In the genomic region with DNA sequence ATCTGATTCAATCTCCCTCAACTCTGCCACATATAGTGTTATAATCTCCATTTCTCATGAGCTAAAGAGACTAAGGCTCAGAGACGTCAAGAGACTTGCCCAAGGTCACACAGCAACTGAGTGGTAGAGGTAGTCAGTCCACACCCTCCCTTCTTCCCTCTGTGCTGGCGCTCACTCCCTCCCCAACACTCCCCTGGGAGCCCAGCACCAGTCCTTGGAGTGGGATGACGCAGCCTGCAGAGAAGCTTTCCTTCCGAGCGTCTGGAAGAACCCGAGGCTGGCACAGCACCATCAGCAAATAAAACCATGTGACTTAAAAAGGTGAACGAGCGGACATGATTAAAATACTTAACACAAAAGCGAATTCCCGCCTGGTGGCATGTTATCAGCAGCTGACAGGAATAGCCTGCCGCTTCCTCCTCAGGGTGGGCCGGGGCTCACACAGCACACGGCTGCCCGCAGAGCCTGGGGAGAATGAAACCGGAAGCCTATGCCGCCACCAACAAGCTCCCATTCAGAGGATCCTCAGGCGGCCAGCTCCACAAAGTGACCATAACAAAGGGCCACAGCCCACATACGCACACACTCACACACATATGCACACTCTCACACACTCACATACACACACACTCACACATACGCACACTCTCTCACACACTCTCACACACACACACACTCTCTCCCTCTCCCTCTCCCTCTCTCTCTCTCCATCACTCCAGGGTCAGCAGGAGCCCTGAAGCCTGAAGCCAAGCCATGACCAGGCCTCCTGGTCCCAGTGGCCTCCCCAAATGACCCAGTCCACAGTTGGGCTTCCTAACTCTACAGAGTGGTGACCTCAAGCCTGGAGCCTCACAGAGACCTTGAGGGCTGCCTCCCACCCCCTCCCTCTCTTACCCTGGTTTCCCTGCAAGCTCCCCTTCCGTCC, we compare ENCODE assay signal across 1 cellular context.
TF ChIP-seq lines count a peak whose summit lies in the region.

No MANE protein-coding gene starts in this region.

TF ChIP-seq in K562, 482 proteins besides CTCF, POLR2A, EP300 and RAD21 (continued from another document and continues in another):
- TF ChIP-seq, protein P1, sequence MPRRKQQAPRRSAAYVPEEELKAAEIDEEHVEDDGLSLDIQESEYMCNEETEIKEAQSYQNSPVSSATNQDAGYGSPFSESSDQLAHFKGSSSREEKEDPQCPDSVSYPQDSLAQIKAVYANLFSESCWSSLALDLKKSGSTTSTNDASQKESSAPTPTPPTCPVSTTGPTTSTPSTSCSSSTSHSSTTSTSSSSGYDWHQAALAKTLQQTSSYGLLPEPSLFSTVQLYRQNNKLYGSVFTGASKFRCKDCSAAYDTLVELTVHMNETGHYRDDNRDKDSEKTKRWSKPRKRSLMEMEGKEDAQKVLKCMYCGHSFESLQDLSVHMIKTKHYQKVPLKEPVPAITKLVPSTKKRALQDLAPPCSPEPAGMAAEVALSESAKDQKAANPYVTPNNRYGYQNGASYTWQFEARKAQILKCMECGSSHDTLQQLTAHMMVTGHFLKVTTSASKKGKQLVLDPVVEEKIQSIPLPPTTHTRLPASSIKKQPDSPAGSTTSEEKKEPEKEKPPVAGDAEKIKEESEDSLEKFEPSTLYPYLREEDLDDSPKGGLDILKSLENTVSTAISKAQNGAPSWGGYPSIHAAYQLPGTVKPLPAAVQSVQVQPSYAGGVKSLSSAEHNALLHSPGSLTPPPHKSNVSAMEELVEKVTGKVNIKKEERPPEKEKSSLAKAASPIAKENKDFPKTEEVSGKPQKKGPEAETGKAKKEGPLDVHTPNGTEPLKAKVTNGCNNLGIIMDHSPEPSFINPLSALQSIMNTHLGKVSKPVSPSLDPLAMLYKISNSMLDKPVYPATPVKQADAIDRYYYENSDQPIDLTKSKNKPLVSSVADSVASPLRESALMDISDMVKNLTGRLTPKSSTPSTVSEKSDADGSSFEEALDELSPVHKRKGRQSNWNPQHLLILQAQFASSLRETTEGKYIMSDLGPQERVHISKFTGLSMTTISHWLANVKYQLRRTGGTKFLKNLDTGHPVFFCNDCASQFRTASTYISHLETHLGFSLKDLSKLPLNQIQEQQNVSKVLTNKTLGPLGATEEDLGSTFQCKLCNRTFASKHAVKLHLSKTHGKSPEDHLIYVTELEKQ (CRISPR knock-in tag; IDR thresholded peaks at IDR 0.05) = no peak
- TF ChIP-seq, protein P2, sequence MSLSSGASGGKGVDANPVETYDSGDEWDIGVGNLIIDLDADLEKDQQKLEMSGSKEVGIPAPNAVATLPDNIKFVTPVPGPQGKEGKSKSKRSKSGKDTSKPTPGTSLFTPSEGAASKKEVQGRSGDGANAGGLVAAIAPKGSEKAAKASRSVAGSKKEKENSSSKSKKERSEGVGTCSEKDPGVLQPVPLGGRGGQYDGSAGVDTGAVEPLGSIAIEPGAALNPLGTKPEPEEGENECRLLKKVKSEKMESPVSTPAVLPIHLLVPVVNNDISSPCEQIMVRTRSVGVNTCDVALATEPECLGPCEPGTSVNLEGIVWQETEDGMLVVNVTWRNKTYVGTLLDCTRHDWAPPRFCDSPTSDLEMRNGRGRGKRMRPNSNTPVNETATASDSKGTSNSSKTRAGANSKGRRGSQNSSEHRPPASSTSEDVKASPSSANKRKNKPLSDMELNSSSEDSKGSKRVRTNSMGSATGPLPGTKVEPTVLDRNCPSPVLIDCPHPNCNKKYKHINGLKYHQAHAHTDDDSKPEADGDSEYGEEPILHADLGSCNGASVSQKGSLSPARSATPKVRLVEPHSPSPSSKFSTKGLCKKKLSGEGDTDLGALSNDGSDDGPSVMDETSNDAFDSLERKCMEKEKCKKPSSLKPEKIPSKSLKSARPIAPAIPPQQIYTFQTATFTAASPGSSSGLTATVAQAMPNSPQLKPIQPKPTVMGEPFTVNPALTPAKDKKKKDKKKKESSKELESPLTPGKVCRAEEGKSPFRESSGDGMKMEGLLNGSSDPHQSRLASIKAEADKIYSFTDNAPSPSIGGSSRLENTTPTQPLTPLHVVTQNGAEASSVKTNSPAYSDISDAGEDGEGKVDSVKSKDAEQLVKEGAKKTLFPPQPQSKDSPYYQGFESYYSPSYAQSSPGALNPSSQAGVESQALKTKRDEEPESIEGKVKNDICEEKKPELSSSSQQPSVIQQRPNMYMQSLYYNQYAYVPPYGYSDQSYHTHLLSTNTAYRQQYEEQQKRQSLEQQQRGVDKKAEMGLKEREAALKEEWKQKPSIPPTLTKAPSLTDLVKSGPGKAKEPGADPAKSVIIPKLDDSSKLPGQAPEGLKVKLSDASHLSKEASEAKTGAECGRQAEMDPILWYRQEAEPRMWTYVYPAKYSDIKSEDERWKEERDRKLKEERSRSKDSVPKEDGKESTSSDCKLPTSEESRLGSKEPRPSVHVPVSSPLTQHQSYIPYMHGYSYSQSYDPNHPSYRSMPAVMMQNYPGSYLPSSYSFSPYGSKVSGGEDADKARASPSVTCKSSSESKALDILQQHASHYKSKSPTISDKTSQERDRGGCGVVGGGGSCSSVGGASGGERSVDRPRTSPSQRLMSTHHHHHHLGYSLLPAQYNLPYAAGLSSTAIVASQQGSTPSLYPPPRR (CRISPR knock-in tag; IDR thresholded peaks at IDR 0.05; ENCODE audit: borderline replicate concordance) = no peak
- TF ChIP-seq ZNF197 (CRISPR knock-in tag; IDR thresholded peaks at IDR 0.05; ENCODE audit: low read depth) = peak; percentile 59; the same call in 1 of the 2 replicates
- TF ChIP-seq ZNF41 (CRISPR knock-in tag; conservative IDR thresholded peaks at IDR 0.05) = no peak
- no peak for TF ChIP-seq MCM2 (IDR thresholded peaks at IDR 0.05; ENCODE audit: low read depth)
- TF ChIP-seq, protein P3, sequence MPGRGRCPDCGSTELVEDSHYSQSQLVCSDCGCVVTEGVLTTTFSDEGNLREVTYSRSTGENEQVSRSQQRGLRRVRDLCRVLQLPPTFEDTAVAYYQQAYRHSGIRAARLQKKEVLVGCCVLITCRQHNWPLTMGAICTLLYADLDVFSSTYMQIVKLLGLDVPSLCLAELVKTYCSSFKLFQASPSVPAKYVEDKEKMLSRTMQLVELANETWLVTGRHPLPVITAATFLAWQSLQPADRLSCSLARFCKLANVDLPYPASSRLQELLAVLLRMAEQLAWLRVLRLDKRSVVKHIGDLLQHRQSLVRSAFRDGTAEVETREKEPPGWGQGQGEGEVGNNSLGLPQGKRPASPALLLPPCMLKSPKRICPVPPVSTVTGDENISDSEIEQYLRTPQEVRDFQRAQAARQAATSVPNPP (IDR thresholded peaks at IDR 0.05; ENCODE audit: borderline replicate concordance, insufficient read depth, insufficient read length) = no peak
- TF ChIP-seq FOSL1 (tag; conservative IDR thresholded peaks at IDR 0.05) = peak; percentile 60; the same call in 1 of the 2 replicates
- TF ChIP-seq ZNF23 (CRISPR knock-in tag; IDR thresholded peaks at IDR 0.05) = no peak
- TF ChIP-seq BCOR (IDR thresholded peaks at IDR 0.05) = peak; percentile 99
- no peak for TF ChIP-seq HNRNPK (IDR thresholded peaks at IDR 0.05; ENCODE audit: low read depth, low read length, poor library complexity, severe bottlenecking)
- peak in 2 of 3 experiments; percentile 22 to 43 for TF ChIP-seq YY1 (IDR thresholded peaks at IDR 0.05; ENCODE audit: borderline replicate concordance in 1 of 3, control insufficient read depth in 1 of 3, extremely low read depth in 1 of 3, insufficient read depth in 3 of 3, insufficient read length in 1 of 3, insufficient replicate concordance in 2 of 3, low read depth in 1 of 3, low read length in 2 of 3)
- TF ChIP-seq ZNF57 (CRISPR knock-in tag; IDR thresholded peaks at IDR 0.05) = no peak
- TF ChIP-seq, protein P4, sequence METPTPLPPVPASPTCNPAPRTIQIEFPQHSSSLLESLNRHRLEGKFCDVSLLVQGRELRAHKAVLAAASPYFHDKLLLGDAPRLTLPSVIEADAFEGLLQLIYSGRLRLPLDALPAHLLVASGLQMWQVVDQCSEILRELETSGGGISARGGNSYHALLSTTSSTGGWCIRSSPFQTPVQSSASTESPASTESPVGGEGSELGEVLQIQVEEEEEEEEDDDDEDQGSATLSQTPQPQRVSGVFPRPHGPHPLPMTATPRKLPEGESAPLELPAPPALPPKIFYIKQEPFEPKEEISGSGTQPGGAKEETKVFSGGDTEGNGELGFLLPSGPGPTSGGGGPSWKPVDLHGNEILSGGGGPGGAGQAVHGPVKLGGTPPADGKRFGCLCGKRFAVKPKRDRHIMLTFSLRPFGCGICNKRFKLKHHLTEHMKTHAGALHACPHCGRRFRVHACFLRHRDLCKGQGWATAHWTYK (CRISPR knock-in tag; IDR thresholded peaks at IDR 0.05) = no peak
- TF ChIP-seq, protein P5, sequence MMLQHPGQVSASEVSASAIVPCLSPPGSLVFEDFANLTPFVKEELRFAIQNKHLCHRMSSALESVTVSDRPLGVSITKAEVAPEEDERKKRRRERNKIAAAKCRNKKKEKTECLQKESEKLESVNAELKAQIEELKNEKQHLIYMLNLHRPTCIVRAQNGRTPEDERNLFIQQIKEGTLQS (IDR thresholded peaks at IDR 0.05) = no peak
- TF ChIP-seq, protein P5 (CRISPR knock-in tag; conservative IDR thresholded peaks at IDR 0.05) = no peak
- TF ChIP-seq, protein P6, sequence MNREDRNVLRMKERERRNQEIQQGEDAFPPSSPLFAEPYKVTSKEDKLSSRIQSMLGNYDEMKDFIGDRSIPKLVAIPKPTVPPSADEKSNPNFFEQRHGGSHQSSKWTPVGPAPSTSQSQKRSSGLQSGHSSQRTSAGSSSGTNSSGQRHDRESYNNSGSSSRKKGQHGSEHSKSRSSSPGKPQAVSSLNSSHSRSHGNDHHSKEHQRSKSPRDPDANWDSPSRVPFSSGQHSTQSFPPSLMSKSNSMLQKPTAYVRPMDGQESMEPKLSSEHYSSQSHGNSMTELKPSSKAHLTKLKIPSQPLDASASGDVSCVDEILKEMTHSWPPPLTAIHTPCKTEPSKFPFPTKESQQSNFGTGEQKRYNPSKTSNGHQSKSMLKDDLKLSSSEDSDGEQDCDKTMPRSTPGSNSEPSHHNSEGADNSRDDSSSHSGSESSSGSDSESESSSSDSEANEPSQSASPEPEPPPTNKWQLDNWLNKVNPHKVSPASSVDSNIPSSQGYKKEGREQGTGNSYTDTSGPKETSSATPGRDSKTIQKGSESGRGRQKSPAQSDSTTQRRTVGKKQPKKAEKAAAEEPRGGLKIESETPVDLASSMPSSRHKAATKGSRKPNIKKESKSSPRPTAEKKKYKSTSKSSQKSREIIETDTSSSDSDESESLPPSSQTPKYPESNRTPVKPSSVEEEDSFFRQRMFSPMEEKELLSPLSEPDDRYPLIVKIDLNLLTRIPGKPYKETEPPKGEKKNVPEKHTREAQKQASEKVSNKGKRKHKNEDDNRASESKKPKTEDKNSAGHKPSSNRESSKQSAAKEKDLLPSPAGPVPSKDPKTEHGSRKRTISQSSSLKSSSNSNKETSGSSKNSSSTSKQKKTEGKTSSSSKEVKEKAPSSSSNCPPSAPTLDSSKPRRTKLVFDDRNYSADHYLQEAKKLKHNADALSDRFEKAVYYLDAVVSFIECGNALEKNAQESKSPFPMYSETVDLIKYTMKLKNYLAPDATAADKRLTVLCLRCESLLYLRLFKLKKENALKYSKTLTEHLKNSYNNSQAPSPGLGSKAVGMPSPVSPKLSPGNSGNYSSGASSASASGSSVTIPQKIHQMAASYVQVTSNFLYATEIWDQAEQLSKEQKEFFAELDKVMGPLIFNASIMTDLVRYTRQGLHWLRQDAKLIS (CRISPR knock-in tag; IDR thresholded peaks at IDR 0.05) = no peak
- TF ChIP-seq, protein P7, sequence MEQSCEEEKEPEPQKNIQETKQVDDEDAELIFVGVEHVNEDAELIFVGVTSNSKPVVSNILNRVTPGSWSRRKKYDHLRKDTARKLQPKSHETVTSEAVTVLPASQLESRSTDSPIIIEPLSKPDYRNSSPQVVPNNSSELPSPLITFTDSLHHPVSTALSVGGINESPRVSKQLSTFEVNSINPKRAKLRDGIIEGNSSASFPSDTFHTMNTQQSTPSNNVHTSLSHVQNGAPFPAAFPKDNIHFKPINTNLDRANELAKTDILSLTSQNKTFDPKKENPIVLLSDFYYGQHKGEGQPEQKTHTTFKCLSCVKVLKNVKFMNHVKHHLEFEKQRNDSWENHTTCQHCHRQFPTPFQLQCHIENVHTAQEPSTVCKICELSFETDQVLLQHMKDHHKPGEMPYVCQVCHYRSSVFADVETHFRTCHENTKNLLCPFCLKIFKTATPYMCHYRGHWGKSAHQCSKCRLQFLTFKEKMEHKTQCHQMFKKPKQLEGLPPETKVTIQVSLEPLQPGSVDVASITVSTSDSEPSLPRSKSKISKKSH (CRISPR knock-in tag; IDR thresholded peaks at IDR 0.05) = no peak
- peak; percentile 26 for TF ChIP-seq CREM (IDR thresholded peaks at IDR 0.05; ENCODE audit: low read depth)
- TF ChIP-seq PHF20 (IDR thresholded peaks at IDR 0.05; ENCODE audit: partially characterized antibody) = peak; percentile 26
- peak; percentile 72 for TF ChIP-seq MYC (IDR thresholded peaks at IDR 0.05; ENCODE audit: low read depth, low read length)
- peak; percentile 73 for TF ChIP-seq MYC (CRISPR knock-in tag; IDR thresholded peaks at IDR 0.05; ENCODE audit: borderline replicate concordance, low read depth)
- TF ChIP-seq U2AF1 (optimal IDR thresholded peaks at IDR 0.05; ENCODE audit: low read depth, low read length) = no peak
- TF ChIP-seq HOXB6 (CRISPR knock-in tag; IDR thresholded peaks at IDR 0.05; ENCODE audit: borderline replicate concordance) = no peak
- peak in 1 of 2 experiments; percentile 52; a peak in 1 of 4 replicates for TF ChIP-seq MCM7 (IDR thresholded peaks at IDR 0.05)
- TF ChIP-seq NFE2L1 (tag; IDR thresholded peaks at IDR 0.05; ENCODE audit: borderline replicate concordance, low read depth) = no peak
- TF ChIP-seq, protein P8, sequence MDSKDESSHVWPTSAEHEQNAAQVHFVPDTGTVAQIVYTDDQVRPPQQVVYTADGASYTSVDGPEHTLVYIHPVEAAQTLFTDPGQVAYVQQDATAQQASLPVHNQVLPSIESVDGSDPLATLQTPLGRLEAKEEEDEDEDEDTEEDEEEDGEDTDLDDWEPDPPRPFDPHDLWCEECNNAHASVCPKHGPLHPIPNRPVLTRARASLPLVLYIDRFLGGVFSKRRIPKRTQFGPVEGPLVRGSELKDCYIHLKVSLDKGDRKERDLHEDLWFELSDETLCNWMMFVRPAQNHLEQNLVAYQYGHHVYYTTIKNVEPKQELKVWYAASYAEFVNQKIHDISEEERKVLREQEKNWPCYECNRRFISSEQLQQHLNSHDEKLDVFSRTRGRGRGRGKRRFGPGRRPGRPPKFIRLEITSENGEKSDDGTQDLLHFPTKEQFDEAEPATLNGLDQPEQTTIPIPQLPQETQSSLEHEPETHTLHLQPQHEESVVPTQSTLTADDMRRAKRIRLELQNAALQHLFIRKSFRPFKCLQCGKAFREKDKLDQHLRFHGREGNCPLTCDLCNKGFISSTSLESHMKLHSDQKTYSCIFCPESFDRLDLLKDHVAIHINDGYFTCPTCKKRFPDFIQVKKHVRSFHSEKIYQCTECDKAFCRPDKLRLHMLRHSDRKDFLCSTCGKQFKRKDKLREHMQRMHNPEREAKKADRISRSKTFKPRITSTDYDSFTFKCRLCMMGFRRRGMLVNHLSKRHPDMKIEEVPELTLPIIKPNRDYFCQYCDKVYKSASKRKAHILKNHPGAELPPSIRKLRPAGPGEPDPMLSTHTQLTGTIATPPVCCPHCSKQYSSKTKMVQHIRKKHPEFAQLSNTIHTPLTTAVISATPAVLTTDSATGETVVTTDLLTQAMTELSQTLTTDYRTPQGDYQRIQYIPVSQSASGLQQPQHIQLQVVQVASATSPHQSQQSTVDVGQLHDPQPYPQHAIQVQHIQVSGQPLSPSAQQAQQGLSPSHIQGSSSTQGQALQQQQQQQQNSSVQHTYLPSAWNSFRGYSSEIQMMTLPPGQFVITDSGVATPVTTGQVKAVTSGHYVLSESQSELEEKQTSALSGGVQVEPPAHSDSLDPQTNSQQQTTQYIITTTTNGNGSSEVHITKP (IDR thresholded peaks at IDR 0.05; ENCODE audit: partially characterized antibody) = peak; percentile 19
